20 cellular contexts compared by ENCODE assay signal in genomic region chr10:24518411-24518810, GRCh38.
DNase-seq lines count a peak whose midpoint lies in the region; ATAC-seq, FAIRE-seq and TF ChIP-seq lines count a peak whose summit lies in the region.
"Had no signal": no experiment of that assay in that cellular context is flagged by ENCODE, and none has a peak within 500 bp of the region (broad histone marks: within the 10 kb centered on the region; RNA-seq: fewer than 3 reads in every experiment).

No MANE protein-coding gene starts in this region.

- H3K4me3 ChIP-seq in A549 (no peak overlapping the region), left lung (no peak overlapping the region), pancreas (no peak overlapping the region)
- H3K4me3 ChIP-seq: adrenal gland; BLaER1 treated with 17β-estradiol and CSF1 and Interleukin-3, amounts not matched to agents 10 nM and 100 nM; cardiac muscle cell; GM12878 had no signal

- TF ChIP-seq POLR2A in A549 (IDR thresholded peaks at IDR 0.05; ENCODE audit: low read length) = no peak

- H3K9me3 Mint-ChIP-seq in activated T-cell treated with anti-CD3 and anti-CD28 coated beads, Interleukin-2, amount 50 U/mL, for 4 hours = no peaks in the 10 kb centered on the region
- H3K9me3 Mint-ChIP-seq: dendritic cell treated with granulocyte-macrophage colony-stimulating factor and Interleukin-4, amounts not matched to agents 40 ng/mL and 50 ng/mL, for 4 days; HFFc6; stimulated activated naive CD8-positive, alpha-beta T cell treated with anti-CD3 and anti-CD28 coated beads, Interleukin-15, Interleukin-2, amounts not matched to agents 100 ng/mL and 50 ng/mL, for 24 hours; WTC11 had no signal

- TF ChIP-seq RAD21 in A549 (conservative IDR thresholded peaks at IDR 0.05 in 1 of 2, IDR thresholded peaks at IDR 0.05 in 1 of 2) = no peak

- H3K36me3 Mint-ChIP-seq in T-helper 17 cell (ENCODE audit: low read depth) = peaks cover 2% of the 10 kb centered on the region
- no peaks in the 10 kb centered on the region for H3K36me3 Mint-ChIP-seq in activated T-cell treated with anti-CD3 and anti-CD28 coated beads, Interleukin-2, amount 50 U/mL, for 4 hours (ENCODE audit: insufficient read depth)
- H3K36me3 Mint-ChIP-seq: immature natural killer cell, naive B cell had no signal

- no peak overlapping the region for H3K4me3 Mint-ChIP-seq in T-helper 17 cell
- no peak overlapping the region for H3K4me3 Mint-ChIP-seq in activated T-cell treated with anti-CD3 and anti-CD28 coated beads, Interleukin-2, amount 50 U/mL, for 4 hours
- H3K4me3 Mint-ChIP-seq: dendritic cell treated with granulocyte-macrophage colony-stimulating factor and Interleukin-4, amounts not matched to agents 40 ng/mL and 50 ng/mL, for 4 days; naive B cell; WTC11 had no signal

- POLR2A ChIA-PET in A549 (lab: Yijun Ruan, JAX) = no interaction called here

- H3K27me3 Mint-ChIP-seq in T-helper 17 cell = peaks cover 22% of the 10 kb centered on the region
- H3K27me3 Mint-ChIP-seq in activated T-cell treated with anti-CD3 and anti-CD28 coated beads, Interleukin-2, amount 50 U/mL, for 4 hours (ENCODE audit: low read depth) = no peaks in the 10 kb centered on the region

- 80% methylated on average over 7 of the region's 7 CpGs for whole genome bisulfite sequencing in A549 (ENCODE audit: missing lambda C conversion rate)
- 56 to 60% methylated on average over 7 of the region's 7 CpGs for WGBS in pancreas, 2 donors

- H3K27ac ChIP-seq in A549 (no peak overlapping the region), left lung (no peak overlapping the region), pancreas (peak overlapping the region in 1 of 4 donors; percentile 31)
- H3K27ac ChIP-seq: BLaER1 treated with 17β-estradiol and CSF1 and Interleukin-3, amounts not matched to agents 10 nM and 100 nM; cardiac muscle cell had no signal

- H3K27me3 ChIP-seq in left lung (no peaks in the 10 kb centered on the region), pancreas (no peaks in the 10 kb centered on the region)
- H3K27me3 ChIP-seq: adrenal gland; BLaER1 treated with 17β-estradiol and CSF1 and Interleukin-3, amounts not matched to agents 10 nM and 100 nM; cardiac muscle cell had no signal

- ATAC-seq in A549 = peak in 1 of 2 experiments; percentile 28; a peak in 1 of 6 replicates
- no peak for ATAC-seq in T-helper 17 cell
- ATAC-seq in left lung = peak; percentile 54
- peak; percentile 36 to 45 (median 37) for ATAC-seq in pancreas
- no peak for ATAC-seq in activated T-cell treated with anti-CD3 and anti-CD28 coated beads, Interleukin-2, amount 50 U/mL, for 4 hours
- no peak for ATAC-seq in GM21423 (IDR thresholded peaks at IDR 0.05; ENCODE audit: unreplicated experiment)

- peak overlapping the region; percentile 58; the same call in 1 of the 3 replicates for H3K4me2 ChIP-seq in A549
- H3K4me2 ChIP-seq: BLaER1 treated with 17β-estradiol and CSF1 and Interleukin-3, amounts not matched to agents 10 nM and 100 nM; SK-N-SH had no signal

- H3K4me1 ChIP-seq in A549 = no peaks in the 10 kb centered on the region
- peaks cover 4 to 7% of the 10 kb centered on the region in 2 donors for H3K4me1 ChIP-seq in left lung
- H3K4me1 ChIP-seq in pancreas = no peaks in the 10 kb centered on the region
- H3K4me1 ChIP-seq: BLaER1 treated with 17β-estradiol and CSF1 and Interleukin-3, amounts not matched to agents 10 nM and 100 nM had no signal

- CTCF ChIA-PET in A549 (lab: Yijun Ruan, JAX) = interaction anchor here (0.7 to 6.2 kb wide), 34 partner anchors 10 to 1360 kb away, joined by 3 to 89 read pairs (median 4); no protein-coding TSS in a partner anchor

- H3K9me3 ChIP-seq in A549 = no peaks in the 10 kb centered on the region
- H3K9me3 ChIP-seq in T-helper 17 cell (ENCODE audit: control insufficient read depth, low read length, poor library complexity, severe bottlenecking) = no peaks in the 10 kb centered on the region
- H3K9me3 ChIP-seq in left lung = no peaks in the 10 kb centered on the region
- no peaks in the 10 kb centered on the region for H3K9me3 ChIP-seq in pancreas
- H3K9me3 ChIP-seq: adrenal gland; BLaER1 treated with 17β-estradiol and CSF1 and Interleukin-3, amounts not matched to agents 10 nM and 100 nM; SK-N-SH had no signal

- H3K4me1 Mint-ChIP-seq in T-helper 17 cell = peaks cover 9% of the 10 kb centered on the region
- peaks cover 12% of the 10 kb centered on the region for H3K4me1 Mint-ChIP-seq in activated T-cell treated with anti-CD3 and anti-CD28 coated beads, Interleukin-2, amount 50 U/mL, for 4 hours (ENCODE audit: low read depth)

- H3K36me3 ChIP-seq in left lung (peaks cover 0 to 7% of the 10 kb centered on the region in 2 donors), pancreas (peaks cover 0 to 43% (median 5%) of the 10 kb centered on the region in 3 donors)

- no peak for TF ChIP-seq EP300 in A549 (IDR thresholded peaks at IDR 0.05)

- TF ChIP-seq CTCF in A549 (IDR thresholded peaks at IDR 0.05) = no peak
- TF ChIP-seq CTCF in left lung (IDR thresholded peaks at IDR 0.05) = no peak
- no peak for TF ChIP-seq CTCF in pancreas (IDR thresholded peaks at IDR 0.05)

- H3K27ac Mint-ChIP-seq in T-helper 17 cell = peak overlapping the region; percentile 86
- H3K27ac Mint-ChIP-seq: dendritic cell treated with granulocyte-macrophage colony-stimulating factor and Interleukin-4, amounts not matched to agents 40 ng/mL and 50 ng/mL, for 4 days; HFFc6; immature natural killer cell; stimulated activated naive CD8-positive, alpha-beta T cell treated with anti-CD3 and anti-CD28 coated beads, Interleukin-15, Interleukin-2, amounts not matched to agents 100 ng/mL and 50 ng/mL, for 24 hours; WTC11 had no signal

- DNase-seq in A549 (ENCODE audit: low read depth in 1 of 2, low spot score in 1 of 2) = no peak
- no peak for DNase-seq in T-helper 17 cell
- no peak for DNase-seq in left lung
- no peak for DNase-seq in pancreas
- DNase-seq in activated T-cell treated with anti-CD3 and anti-CD28 coated beads, Interleukin-2, amount 50 U/mL, for 4 hours = no peak
- no peak for DNase-seq in effector CD4-positive, alpha-beta T cell
- DNase-seq in activated CD4-positive, alpha-beta T cell treated with anti-CD3 and anti-CD28 coated beads for 1 hour = no peak
- DNase-seq: activated T-cell treated with anti-CD3 and anti-CD28 coated beads for 4 hours, naive B cell had no signal

- FAIRE-seq in A549 (lab: Jason Lieb, UNC) = no peak
- FAIRE-seq in pancreas (lab: Jason Lieb, UNC) = no peak

- intact Hi-C loops in left lung (cut with DNase I) = loop anchor here in 1 of 2 donors (10.0 kb wide), 1 partner anchor 524 kb away; no protein-coding TSS in a partner anchor
- intact Hi-C loops in pancreas (cut with DNase I) = no loop called here

TF ChIP-seq in A549, 52 proteins besides CTCF, POLR2A, EP300 and RAD21 (continues in another document):
- TF ChIP-seq NPAS2 (CRISPR knock-in tag; IDR thresholded peaks at IDR 0.05; ENCODE audit: borderline replicate concordance) = no peak
- TF ChIP-seq GATA3 (IDR thresholded peaks at IDR 0.05; ENCODE audit: borderline replicate concordance) = no peak
- TF ChIP-seq E2F6 (IDR thresholded peaks at IDR 0.05; ENCODE audit: borderline replicate concordance, low read depth) = no peak
- TF ChIP-seq, protein P1, sequence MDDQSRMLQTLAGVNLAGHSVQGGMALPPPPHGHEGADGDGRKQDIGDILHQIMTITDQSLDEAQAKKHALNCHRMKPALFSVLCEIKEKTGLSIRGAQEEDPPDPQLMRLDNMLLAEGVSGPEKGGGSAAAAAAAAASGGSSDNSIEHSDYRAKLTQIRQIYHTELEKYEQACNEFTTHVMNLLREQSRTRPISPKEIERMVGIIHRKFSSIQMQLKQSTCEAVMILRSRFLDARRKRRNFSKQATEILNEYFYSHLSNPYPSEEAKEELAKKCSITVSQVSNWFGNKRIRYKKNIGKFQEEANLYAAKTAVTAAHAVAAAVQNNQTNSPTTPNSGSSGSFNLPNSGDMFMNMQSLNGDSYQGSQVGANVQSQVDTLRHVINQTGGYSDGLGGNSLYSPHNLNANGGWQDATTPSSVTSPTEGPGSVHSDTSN (IDR thresholded peaks at IDR 0.05) = no peak
- no peak for TF ChIP-seq CBX2 (IDR thresholded peaks at IDR 0.05; ENCODE audit: borderline replicate concordance, low read depth)
- TF ChIP-seq CHD2 (IDR thresholded peaks at IDR 0.05; ENCODE audit: low read length, partially characterized antibody) = no peak
- no peak for TF ChIP-seq HOXB13 (CRISPR knock-in tag; IDR thresholded peaks at IDR 0.05; ENCODE audit: low read depth)
- no peak for TF ChIP-seq HEYL (CRISPR knock-in tag; IDR thresholded peaks at IDR 0.05)
- TF ChIP-seq, protein P2, sequence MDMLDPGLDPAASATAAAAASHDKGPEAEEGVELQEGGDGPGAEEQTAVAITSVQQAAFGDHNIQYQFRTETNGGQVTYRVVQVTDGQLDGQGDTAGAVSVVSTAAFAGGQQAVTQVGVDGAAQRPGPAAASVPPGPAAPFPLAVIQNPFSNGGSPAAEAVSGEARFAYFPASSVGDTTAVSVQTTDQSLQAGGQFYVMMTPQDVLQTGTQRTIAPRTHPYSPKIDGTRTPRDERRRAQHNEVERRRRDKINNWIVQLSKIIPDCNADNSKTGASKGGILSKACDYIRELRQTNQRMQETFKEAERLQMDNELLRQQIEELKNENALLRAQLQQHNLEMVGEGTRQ (IDR thresholded peaks at IDR 0.05) = no peak
- TF ChIP-seq HMGXB4 (CRISPR knock-in tag; IDR thresholded peaks at IDR 0.05; ENCODE audit: borderline replicate concordance) = no peak
- TF ChIP-seq, protein P3, sequence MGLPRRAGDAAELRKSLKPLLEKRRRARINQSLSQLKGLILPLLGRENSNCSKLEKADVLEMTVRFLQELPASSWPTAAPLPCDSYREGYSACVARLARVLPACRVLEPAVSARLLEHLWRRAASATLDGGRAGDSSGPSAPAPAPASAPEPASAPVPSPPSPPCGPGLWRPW (IDR thresholded peaks at IDR 0.05) = no peak
- no peak for TF ChIP-seq RNF2 (IDR thresholded peaks at IDR 0.05; ENCODE audit: borderline replicate concordance, low read depth)

Comparison
In these comparisons a context has a peak if more than half of its experiments do, and no peak if none do; other contexts are left out.
1. ATAC-seq: peak in left lung (single experiment) and pancreas (4 of 4); none in T-helper 17 cell (single experiment), activated T-cell treated with anti-CD3 and anti-CD28 coated beads, Interleukin-2, amount 50 U/mL, for 4 hours (0 of 2) and GM21423 (single experiment).